ENCODE assay signal across 9 cellular contexts in the genomic region with DNA sequence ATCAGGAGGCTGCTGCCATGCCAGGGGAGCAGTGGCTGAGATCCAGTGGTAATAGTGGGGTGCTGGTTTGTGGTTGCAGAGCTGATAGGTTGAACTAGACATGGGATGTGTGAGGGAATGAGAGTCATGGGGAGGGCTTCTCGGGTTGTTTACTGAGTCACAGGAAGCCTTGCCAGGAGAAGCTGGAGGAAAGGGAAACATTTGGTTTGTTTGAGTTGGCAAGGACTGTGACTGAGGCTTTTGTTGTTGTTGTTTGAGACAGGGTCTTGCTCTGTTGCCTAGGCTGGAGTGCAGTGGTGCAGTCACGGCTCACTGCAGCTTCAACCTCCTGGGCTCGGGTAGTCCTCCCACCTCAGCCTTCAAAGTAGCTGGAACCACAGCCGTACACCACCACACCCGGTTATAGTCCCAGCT. TPM values are rescaled to one million over a fixed set of nuclear protein-coding genes. Genes with fewer than 3 reads are reported as not detected.
A peak's percentile ranks its signal among the peaks of the same experiment; 100 is the strongest.
DNase-seq lines count a peak whose midpoint lies in the region; TF ChIP-seq lines count a peak whose summit lies in the region.
"Had no signal": no experiment of that assay in that cellular context is flagged by ENCODE, and none has a peak within 500 bp of the region (broad histone marks: within the 10 kb centered on the region; RNA-seq: fewer than 3 reads in every experiment).

No MANE protein-coding gene starts in this region.

- H4K20me1 ChIP-seq in osteoblast (ENCODE audit: insufficient read depth, low read length): peaks cover 3% of the 10 kb centered on the region

- H3K4me1 ChIP-seq in osteoblast (ENCODE audit: insufficient read depth, low read length) (peaks cover 32% of the 10 kb centered on the region), HAP-1 (no peaks in the 10 kb centered on the region)

- H3K36me3 ChIP-seq in osteoblast (ENCODE audit: insufficient read depth, low read length): peaks cover 31% of the 10 kb centered on the region
- peaks cover 51% of the 10 kb centered on the region for H3K36me3 ChIP-seq in HAP-1 (replicated peaks)

- no peak overlapping the region for H3K4me3 Mint-ChIP-seq in glutamatergic neuron (ENCODE audit: unreplicated experiment)

- H3K9me3 ChIP-seq in osteoblast (ENCODE audit: low read depth, low read length) (no peaks in the 10 kb centered on the region), HAP-1 (no peaks in the 10 kb centered on the region)

- peaks cover 2% of the 10 kb centered on the region for H3K27me3 Mint-ChIP-seq in glutamatergic neuron (ENCODE audit: unreplicated experiment)

- H3K27me3 ChIP-seq in osteoblast (ENCODE audit: insufficient read depth, low read length) (no peaks in the 10 kb centered on the region), HAP-1 (ENCODE audit: low read depth) (no peaks in the 10 kb centered on the region)

- no peak overlapping the region for H3K27ac Mint-ChIP-seq in glutamatergic neuron (ENCODE audit: unreplicated experiment)

- peak overlapping the region; percentile 77 for H3K27ac ChIP-seq in osteoblast (ENCODE audit: low read depth, low read length)

- in situ Hi-C loops in HAP-1 (cut with MboI; ENCODE audit: low sequenced_read_pairs): no loop called here

- no peak overlapping the region for H3K4me3 ChIP-seq in osteoblast (ENCODE audit: insufficient read depth, low read length)
- no peak overlapping the region for H3K4me3 ChIP-seq in HAP-1

- peaks cover 3% of the 10 kb centered on the region for H3K4me1 Mint-ChIP-seq in glutamatergic neuron (ENCODE audit: low read depth, unreplicated experiment)

- TF ChIP-seq CTCF in osteoblast (IDR thresholded peaks at IDR 0.05; ENCODE audit: extremely low read depth, low read depth, low read length) (no peak), glutamatergic neuron (IDR thresholded peaks at IDR 0.05; ENCODE audit: partially characterized antibody, unreplicated experiment) (no peak)

- peaks cover 21% of the 10 kb centered on the region for H3K36me3 Mint-ChIP-seq in glutamatergic neuron (ENCODE audit: unreplicated experiment)

- peaks cover 4% of the 10 kb centered on the region for H3K9me3 Mint-ChIP-seq in glutamatergic neuron (ENCODE audit: unreplicated experiment)

- no peaks in the 10 kb centered on the region for H3K79me2 ChIP-seq in osteoblast (ENCODE audit: insufficient read depth, low read length)

- peak overlapping the region; percentile 30 for H3K4me2 ChIP-seq in osteoblast (ENCODE audit: insufficient read depth, low read length)

- peak; percentile 42 for DNase-seq in COLO829 (ENCODE audit: low spot score)
- DNase-seq in NCI-H69 (lab: John Stamatoyannopoulos, UW): peak; percentile 74
- peak; percentile 74 for DNase-seq in epidermal melanocyte (ENCODE audit: insufficient read length, low spot score)
- DNase-seq in osteoblast (ENCODE audit: insufficient read length, low spot score, missing footprints): peak; percentile 99
- DNase-seq in HAP-1 (ENCODE audit: low spot score in 2 of 2): no peak
- DNase-seq in NCI-H146 treated with DMSO at 0.1 percent for 48 hours (lab: John Stamatoyannopoulos, UW; ENCODE audit: unreplicated experiment): no peak
- no peak for DNase-seq in effector CD8-positive, alpha-beta T cell (lab: John Stamatoyannopoulos, UW)
- no peak for DNase-seq in glutamatergic neuron

- peak overlapping the region; percentile 21 for H2AFZ ChIP-seq in osteoblast (ENCODE audit: low read length)

RNA-seq across cellular contexts. Expression of gene CABIN1, which starts 49.3 kb away (rescaled TPM):
- total RNA-seq in osteoblast: 45.4 and 46.3 TPM in 2 replicates
- 72.5 TPM for total RNA-seq in glutamatergic neuron (ENCODE audit: unreplicated experiment)

RNA-seq across cellular contexts. Expression of gene GSTT4, which starts 55.1 kb away (rescaled TPM):
- total RNA-seq in osteoblast (not detected in 2 replicates), glutamatergic neuron (ENCODE audit: unreplicated experiment) (not detected)
- total RNA-seq: activated CD8-positive, alpha-beta memory T cell treated with anti-CD3 and anti-CD28 coated beads for 36 hours had no signal

Comparison
In these comparisons a context has a peak if more than half of its experiments do, and no peak if none do; other contexts are left out.
1. DNase-seq: peak in COLO829 (single experiment), NCI-H69 (single experiment), epidermal melanocyte (single experiment) and osteoblast (single experiment); none in HAP-1 (0 of 2), NCI-H146 treated with DMSO at 0.1 percent for 48 hours (single experiment), effector CD8-positive, alpha-beta T cell (single experiment) and glutamatergic neuron (single experiment).